Comparison of ENCODE assay signal across 9 cellular contexts in genomic region chr6:86937219-86938079, GRCh38. TPM values are rescaled to one million over a fixed set of nuclear protein-coding genes. Genes with fewer than 3 reads are reported as not detected.
DNase-seq lines count a peak whose midpoint lies in the region; ATAC-seq and TF ChIP-seq lines count a peak whose summit lies in the region.
"Had no signal": no experiment of that assay in that cellular context is flagged by ENCODE, and none has a peak within 500 bp of the region (broad histone marks: within the 10 kb centered on the region; RNA-seq: fewer than 3 reads in every experiment).

Gene HTR1E, plus strand, starts transcription at chr6:86937528. Its CDS starts 77,807 bp downstream, at chr6:87015335.

- peaks cover 26% of the 10 kb centered on the region for H3K27me3 ChIP-seq in suprapubic skin

- CTCF ChIA-PET in MCF 10A (lab: Yijun Ruan, JAX): interaction anchor here (0.6 to 2.4 kb wide), 10 partner anchors 9 to 1137 kb away, joined by 3 to 9 read pairs (median 3); no protein-coding TSS in a partner anchor

- WGBS in suprapubic skin: 2% methylated on average over 27 of the region's 55 CpGs

- H3K36me3 ChIP-seq in suprapubic skin: no peaks in the 10 kb centered on the region

- peak within 1 kb of the TSS; percentile 32 for H3K4me3 ChIP-seq in suprapubic skin

- no peak for TF ChIP-seq EP300 in suprapubic skin (IDR thresholded peaks at IDR 0.05)

- DNase-seq in activated T-cell treated with anti-CD3 and anti-CD28 coated beads for 48 hours (ENCODE audit: low read depth) (peak; percentile 5), NCI-H460 (ENCODE audit: extremely low read depth, low read depth) (peak; percentile 12), MCF 10A (ENCODE audit: unreplicated experiment) (peak; percentile 48), left lobe of liver (ENCODE audit: low spot score) (peak; percentile 44), suprapubic skin (ENCODE audit: low spot score in 2 of 2) (no peak)
- no peak for DNase-seq in activated T-cell treated with anti-CD3 and anti-CD28 coated beads, Interleukin-2, amount 50 U/mL, for 4 hours
- no peak for DNase-seq in activated CD4-positive, CD25-positive, alpha-beta regulatory T cell treated with anti-CD3 and anti-CD28 coated beads, Interleukin-2, amount 50 U/mL, for 72 hours

- no peak for TF ChIP-seq POLR2A in suprapubic skin (IDR thresholded peaks at IDR 0.05)

- H3K27ac ChIP-seq in suprapubic skin: no peak within 1 kb of the TSS

- peaks cover 8% of the 10 kb centered on the region for H3K4me1 ChIP-seq in suprapubic skin

- no peaks in the 10 kb centered on the region for H3K9me3 Mint-ChIP-seq in activated T-cell treated with anti-CD3 and anti-CD28 coated beads, Interleukin-2, amount 50 U/mL, for 4 hours
- H3K9me3 Mint-ChIP-seq in MCF 10A (ENCODE audit: unreplicated experiment): no peaks in the 10 kb centered on the region

- H3K4me3 Mint-ChIP-seq in activated T-cell treated with anti-CD3 and anti-CD28 coated beads, Interleukin-2, amount 50 U/mL, for 4 hours: no peak within 1 kb of the TSS
- peak within 1 kb of the TSS; percentile 56 for H3K4me3 Mint-ChIP-seq in MCF 10A (ENCODE audit: unreplicated experiment)

- intact Hi-C loops in MCF 10A (cut with micrococcal nuclease): loop anchor here (1.0 to 2.0 kb wide), 3 partner anchors 77 to 1181 kb away; no protein-coding TSS in a partner anchor

- no TSS peak for BruUV-seq in MCF 10A (replicated peaks; lab: Mats Ljungman, UMichigan)

- POLR2A ChIA-PET in MCF 10A (lab: Yijun Ruan, JAX): no interaction called here

- no peak for ATAC-seq in activated T-cell treated with anti-CD3 and anti-CD28 coated beads, Interleukin-2, amount 50 U/mL, for 4 hours
- peak; percentile 78 for ATAC-seq in HG02642 (IDR thresholded peaks at IDR 0.05; ENCODE audit: poor library complexity, unreplicated experiment)
- peak; percentile 95 for ATAC-seq in left lobe of liver

- H3K36me3 Mint-ChIP-seq in activated T-cell treated with anti-CD3 and anti-CD28 coated beads, Interleukin-2, amount 50 U/mL, for 4 hours (ENCODE audit: insufficient read depth): no peaks in the 10 kb centered on the region
- H3K36me3 Mint-ChIP-seq in MCF 10A (ENCODE audit: insufficient read depth, unreplicated experiment): no peaks in the 10 kb centered on the region

- H3K27me3 Mint-ChIP-seq in activated T-cell treated with anti-CD3 and anti-CD28 coated beads, Interleukin-2, amount 50 U/mL, for 4 hours (ENCODE audit: low read depth): peaks cover 31% of the 10 kb centered on the region
- peaks cover 67% of the 10 kb centered on the region for H3K27me3 Mint-ChIP-seq in MCF 10A (ENCODE audit: insufficient read depth, unreplicated experiment)

- H3K9me3 ChIP-seq in suprapubic skin: no peaks in the 10 kb centered on the region

- H3K27ac Mint-ChIP-seq in MCF 10A (ENCODE audit: low read depth, unreplicated experiment): no peak within 1 kb of the TSS

- no peaks in the 10 kb centered on the region for H3K4me1 Mint-ChIP-seq in activated T-cell treated with anti-CD3 and anti-CD28 coated beads, Interleukin-2, amount 50 U/mL, for 4 hours (ENCODE audit: low read depth)
- H3K4me1 Mint-ChIP-seq in MCF 10A (ENCODE audit: insufficient read depth, unreplicated experiment): peaks cover 7% of the 10 kb centered on the region

- TF ChIP-seq CTCF in MCF 10A (IDR thresholded peaks at IDR 0.05; ENCODE audit: unreplicated experiment) (peak; percentile 68), suprapubic skin (IDR thresholded peaks at IDR 0.05) (peak in 1 of 2 donors; percentile 23)

RNA-seq across cellular contexts. Expression of gene HTR1E, which starts in this region (rescaled TPM):
- total RNA-seq in activated T-cell treated with anti-CD3 and anti-CD28 coated beads, Interleukin-2, amount 50 U/mL, for 4 hours: not detected
- total RNA-seq in NCI-H460 (2014; rRNA removed; shearing (Covaris generic)): not detected in 2 replicates
- not detected in 2 replicates for polyA plus RNA-seq in NCI-H460 (2014; cell fraction: nucleus; rRNA removed)
- not detected in 2 replicates for total RNA-seq in MCF 10A (2022)
- total RNA-seq in left lobe of liver: not detected
- total RNA-seq in suprapubic skin: not detected
- total RNA-seq: dermis microvascular lymphatic vessel endothelial cell had no signal

Comparison
In these comparisons a context has a peak if more than half of its experiments do, and no peak if none do; other contexts are left out.
1. Peak in DNase-seq in NCI-H460; RNA of the gene not detected or under 1 TPM.
2. Peak in DNase-seq in MCF 10A; RNA of the gene not detected or under 1 TPM.
3. Peak in DNase-seq and ATAC-seq in left lobe of liver; RNA of the gene not detected or under 1 TPM.